7 cellular contexts compared by ENCODE assay signal in genomic region chr2:201117735-201118094, GRCh38. TPM values are rescaled to one million over a fixed set of nuclear protein-coding genes. Genes with fewer than 3 reads are reported as not detected.
DNase-seq lines count a peak whose midpoint lies in the region; ATAC-seq and TF ChIP-seq lines count a peak whose summit lies in the region.
"Not testable (repeated sequence)": the region's sequence is repeated elsewhere in the genome, so short reads cannot be mapped to it uniquely, and the experiment has no call there.

No MANE protein-coding gene starts in this region.

- peak overlapping the region; percentile 67 for H3K4me2 ChIP-seq in mammary epithelial cell (ENCODE audit: insufficient read depth, low read depth, low read length)

- dilution Hi-C loops in mammary epithelial cell (cut with HindIII; ENCODE audit: low sequenced_read_pairs) = loop anchor here (5.0 kb wide), 2 partner anchors 35 kb away; no protein-coding TSS in a partner anchor

- not testable (repeated sequence) for H3K9me3 Mint-ChIP-seq in activated T-cell treated with anti-CD3 and anti-CD28 coated beads, Interleukin-2, amount 50 U/mL, for 4 hours; glutamatergic neuron (ENCODE audit: unreplicated experiment)

- H3K9ac ChIP-seq in mammary epithelial cell (ENCODE audit: insufficient read depth, low read length) (peak overlapping the region; percentile 99), muscle layer of colon (ENCODE audit: low read length) (peak overlapping the region; percentile 88)

- not testable (repeated sequence) for H3K9me3 ChIP-seq in mammary epithelial cell (replicated peaks; ENCODE audit: insufficient read depth, low read length); muscle layer of colon (ENCODE audit: low read length)

- H3K4me1 ChIP-seq in mammary epithelial cell (ENCODE audit: insufficient read depth, low read length) (peaks cover 27% of the 10 kb centered on the region), muscle layer of colon (ENCODE audit: insufficient read depth, low read length) (peaks cover 17% of the 10 kb centered on the region)

- peak overlapping the region; percentile 92 for H3K27ac Mint-ChIP-seq in glutamatergic neuron (ENCODE audit: unreplicated experiment)

- not testable (repeated sequence) for H3K36me3 ChIP-seq in mammary epithelial cell (ENCODE audit: insufficient read depth, low read length); muscle layer of colon (ENCODE audit: insufficient read depth, low read length)

- in situ Hi-C loops in mammary epithelial cell (cut with MboI; ENCODE audit: low sequenced_read_pairs in 2 of 2) = loop anchor here in 1 of 2 donors (5.0 kb wide), 1 partner anchor 35 kb away; no protein-coding TSS in a partner anchor

- not testable (repeated sequence) for H4K20me1 ChIP-seq in mammary epithelial cell (ENCODE audit: insufficient read depth, low read length)

- H3K27ac ChIP-seq in mammary epithelial cell (ENCODE audit: insufficient read depth, low read depth, low read length) = peak overlapping the region; percentile 90
- peak overlapping the region; percentile 92 for H3K27ac ChIP-seq in muscle layer of colon (ENCODE audit: low read depth, low read length)

- peak overlapping the region; percentile 70 to 77 (median 74) for H3K4me3 ChIP-seq in mammary epithelial cell (replicated peaks in 1 of 3; ENCODE audit: insufficient read depth in 1 of 3, low read depth in 2 of 3, low read length in 3 of 3)
- H3K4me3 ChIP-seq in muscle layer of colon (ENCODE audit: low read depth in 1 of 2, low read length in 2 of 2) = peak overlapping the region; percentile 72 to 79

- peaks cover 22% of the 10 kb centered on the region for H3K36me3 Mint-ChIP-seq in activated T-cell treated with anti-CD3 and anti-CD28 coated beads, Interleukin-2, amount 50 U/mL, for 4 hours (ENCODE audit: insufficient read depth)
- H3K36me3 Mint-ChIP-seq in glutamatergic neuron (ENCODE audit: unreplicated experiment) = not testable (repeated sequence)

- not testable (repeated sequence) for TF ChIP-seq CTCF in mammary epithelial cell (conservative IDR thresholded peaks at IDR 0.05 in 1 of 2, IDR thresholded peaks at IDR 0.05 in 1 of 2; ENCODE audit: extremely low read depth in 1 of 2, insufficient read depth in 1 of 2, low read depth in 1 of 2, low read length in 2 of 2); glutamatergic neuron (IDR thresholded peaks at IDR 0.05; ENCODE audit: partially characterized antibody, unreplicated experiment)

- peaks cover 53% of the 10 kb centered on the region for H3K79me2 ChIP-seq in mammary epithelial cell (ENCODE audit: insufficient read depth, low read length)

- DNase-seq in RKO (ENCODE audit: low spot score) = peak; percentile 54
- DNase-seq in activated T-cell treated with anti-CD3 and anti-CD28 coated beads, Interleukin-2, amount 50 U/mL, for 4 hours; mammary epithelial cell; glutamatergic neuron: not testable (repeated sequence)
- DNase-seq in stimulated activated CD4-positive, alpha-beta T cell treated with anti-CD3 and anti-CD28 coated beads, Interleukin-4, amount 100 ng/mL, for 1 hour = peak; percentile 20

- CTCF ChIA-PET in mammary epithelial cell (lab: Charles Lee; ENCODE audit: low non-redundant PET) = interaction anchor here (0.6 to 0.7 kb wide), 2 partner anchors 27 to 37 kb away, joined by 3 read pairs; no protein-coding TSS in a partner anchor

- not testable (repeated sequence) for BruUV-seq in mammary epithelial cell (replicated peaks; lab: Mats Ljungman, UMichigan)

- intact Hi-C loops in mammary epithelial cell (cut with micrococcal nuclease) = loop anchor here (1.0 to 5.0 kb wide), 7 partner anchors 13 to 245 kb away; no protein-coding TSS in a partner anchor

- H3K4me1 Mint-ChIP-seq in activated T-cell treated with anti-CD3 and anti-CD28 coated beads, Interleukin-2, amount 50 U/mL, for 4 hours (ENCODE audit: low read depth) = peaks cover 41% of the 10 kb centered on the region
- H3K4me1 Mint-ChIP-seq in glutamatergic neuron (ENCODE audit: low read depth, unreplicated experiment) = peaks cover 35% of the 10 kb centered on the region

- not testable (repeated sequence) for H3K27me3 ChIP-seq in mammary epithelial cell (ENCODE audit: insufficient read depth, low read length); muscle layer of colon (ENCODE audit: control insufficient read depth in 1 of 2, insufficient read depth in 2 of 2, low read length in 2 of 2)

- ATAC-seq in GM19395 (IDR thresholded peaks at IDR 0.05; ENCODE audit: unreplicated experiment) = peak; percentile 0
- peak in 1 of 2 donors; percentile 8 for ATAC-seq in activated T-cell treated with anti-CD3 and anti-CD28 coated beads, Interleukin-2, amount 50 U/mL, for 4 hours

- WGBS in mammary epithelial cell (ENCODE audit: low coverage, missing lambda C conversion rate) = 4% methylated on average over 13 of the region's 13 CpGs

- H3K27me3 Mint-ChIP-seq in activated T-cell treated with anti-CD3 and anti-CD28 coated beads, Interleukin-2, amount 50 U/mL, for 4 hours (ENCODE audit: low read depth); glutamatergic neuron (ENCODE audit: unreplicated experiment): not testable (repeated sequence)

- not testable (repeated sequence) for H2AFZ ChIP-seq in mammary epithelial cell (ENCODE audit: low read depth, low read length)

- peak overlapping the region; percentile 99 for H3K4me3 Mint-ChIP-seq in activated T-cell treated with anti-CD3 and anti-CD28 coated beads, Interleukin-2, amount 50 U/mL, for 4 hours
- peak overlapping the region; percentile 86 for H3K4me3 Mint-ChIP-seq in glutamatergic neuron (ENCODE audit: unreplicated experiment)

RNA-seq across cellular contexts. Expression of gene CFLAR, which starts 1.8 kb away (rescaled TPM):
- total RNA-seq in activated T-cell treated with anti-CD3 and anti-CD28 coated beads, Interleukin-2, amount 50 U/mL, for 4 hours = 100 to 1,000 TPM; 279 to 340 (median 291) TPM
- total RNA-seq in mammary epithelial cell (100 to 1,000 TPM in 1 of 2 donors, 10 to 100 TPM in 1; 77.3 to 114 TPM), glutamatergic neuron (ENCODE audit: unreplicated experiment) (88.0 TPM)
- polyA plus RNA-seq in mammary epithelial cell = 20.6 TPM
- 64.2 TPM for polyA minus RNA-seq in mammary epithelial cell

RNA-seq across cellular contexts. Expression of gene NDUFB3, which starts 45.9 kb away (rescaled TPM):
- total RNA-seq in activated T-cell treated with anti-CD3 and anti-CD28 coated beads, Interleukin-2, amount 50 U/mL, for 4 hours = 100 to 1,000 TPM; 113 to 124 (median 121) TPM
- total RNA-seq in mammary epithelial cell = 10 to 100 TPM; 23.7 to 84.9 TPM
- 69.3 TPM for polyA plus RNA-seq in mammary epithelial cell
- polyA minus RNA-seq in mammary epithelial cell = 17.2 TPM
- 93.9 TPM for total RNA-seq in glutamatergic neuron (ENCODE audit: unreplicated experiment)

RNA-seq across cellular contexts. Expression of gene HYCC2, which starts 46.2 kb away (rescaled TPM):
- 10 to 100 TPM; 27.2 to 33.3 (median 27.7) TPM for total RNA-seq in activated T-cell treated with anti-CD3 and anti-CD28 coated beads, Interleukin-2, amount 50 U/mL, for 4 hours
- total RNA-seq in mammary epithelial cell (10 to 100 TPM; 15.0 to 15.2 TPM), glutamatergic neuron (ENCODE audit: unreplicated experiment) (32.8 TPM)
- polyA plus RNA-seq in mammary epithelial cell = 3.3 TPM
- polyA minus RNA-seq in mammary epithelial cell = 17.1 TPM
